In genomic region chr22:46027219-46028068, GRCh38 we compare ENCODE assay signal across 1 cellular context.
TF ChIP-seq lines count a peak whose summit lies in the region.

No MANE protein-coding gene starts in this region.

TF ChIP-seq in HepG2, 621 proteins besides CTCF, POLR2A, EP300 and RAD21 (continued from another document and continues in another):
- TF ChIP-seq TEF (CRISPR knock-in tag; IDR thresholded peaks at IDR 0.05), result no peak
- TF ChIP-seq ZNF580 (CRISPR knock-in tag; IDR thresholded peaks at IDR 0.05; ENCODE audit: borderline replicate concordance, low read depth), result no peak
- TF ChIP-seq ARNT (IDR thresholded peaks at IDR 0.05), result no peak
- no peak for TF ChIP-seq ZNF501 (CRISPR knock-in tag; IDR thresholded peaks at IDR 0.05)
- TF ChIP-seq ZFP36L1 (CRISPR knock-in tag; IDR thresholded peaks at IDR 0.05), result no peak
- TF ChIP-seq MATR3 (CRISPR knock-in tag; IDR thresholded peaks at IDR 0.05), result no peak
- no peak for TF ChIP-seq ZBTB8A (CRISPR knock-in tag; IDR thresholded peaks at IDR 0.05; ENCODE audit: borderline replicate concordance, low read depth)
- TF ChIP-seq SMAD9 (CRISPR knock-in tag; IDR thresholded peaks at IDR 0.05), result no peak
- no peak for TF ChIP-seq ZBTB49 (CRISPR knock-in tag; IDR thresholded peaks at IDR 0.05; ENCODE audit: borderline replicate concordance)
- no peak for TF ChIP-seq ZNF703 (CRISPR knock-in tag; IDR thresholded peaks at IDR 0.05; ENCODE audit: borderline replicate concordance)
- no peak for TF ChIP-seq TSC22D2 (CRISPR knock-in tag; IDR thresholded peaks at IDR 0.05; ENCODE audit: borderline replicate concordance)
- no peak for TF ChIP-seq HBP1 (CRISPR knock-in tag; IDR thresholded peaks at IDR 0.05; ENCODE audit: low read depth)
- no peak for TF ChIP-seq MAF1 (CRISPR knock-in tag; IDR thresholded peaks at IDR 0.05; ENCODE audit: borderline replicate concordance)
- TF ChIP-seq DNMT3B (CRISPR knock-in tag; conservative IDR thresholded peaks at IDR 0.05), result no peak
- TF ChIP-seq CBX1 (IDR thresholded peaks at IDR 0.05; ENCODE audit: low read depth), result no peak
- no peak for TF ChIP-seq RBM39 (IDR thresholded peaks at IDR 0.05; ENCODE audit: low read depth, low read length, poor library complexity, severe bottlenecking)
- no peak for TF ChIP-seq POLR2G (IDR thresholded peaks at IDR 0.05; ENCODE audit: low read depth, low read length)
- TF ChIP-seq DBP (CRISPR knock-in tag; IDR thresholded peaks at IDR 0.05; ENCODE audit: not compliant biosample characterization), result no peak
- no peak for TF ChIP-seq KLF13 (CRISPR knock-in tag; IDR thresholded peaks at IDR 0.05)
- TF ChIP-seq, protein P1, sequence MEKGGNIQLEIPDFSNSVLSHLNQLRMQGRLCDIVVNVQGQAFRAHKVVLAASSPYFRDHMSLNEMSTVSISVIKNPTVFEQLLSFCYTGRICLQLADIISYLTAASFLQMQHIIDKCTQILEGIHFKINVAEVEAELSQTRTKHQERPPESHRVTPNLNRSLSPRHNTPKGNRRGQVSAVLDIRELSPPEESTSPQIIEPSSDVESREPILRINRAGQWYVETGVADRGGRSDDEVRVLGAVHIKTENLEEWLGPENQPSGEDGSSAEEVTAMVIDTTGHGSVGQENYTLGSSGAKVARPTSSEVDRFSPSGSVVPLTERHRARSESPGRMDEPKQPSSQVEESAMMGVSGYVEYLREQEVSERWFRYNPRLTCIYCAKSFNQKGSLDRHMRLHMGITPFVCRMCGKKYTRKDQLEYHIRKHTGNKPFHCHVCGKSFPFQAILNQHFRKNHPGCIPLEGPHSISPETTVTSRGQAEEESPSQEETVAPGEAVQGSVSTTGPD (CRISPR knock-in tag; IDR thresholded peaks at IDR 0.05), result no peak
- no peak for TF ChIP-seq ZNF354B (CRISPR knock-in tag; IDR thresholded peaks at IDR 0.05)
- TF ChIP-seq ZNF672 (CRISPR knock-in tag; IDR thresholded peaks at IDR 0.05), result no peak
- TF ChIP-seq GRHL1 (CRISPR knock-in tag; conservative IDR thresholded peaks at IDR 0.05), result no peak
- TF ChIP-seq, protein P2, sequence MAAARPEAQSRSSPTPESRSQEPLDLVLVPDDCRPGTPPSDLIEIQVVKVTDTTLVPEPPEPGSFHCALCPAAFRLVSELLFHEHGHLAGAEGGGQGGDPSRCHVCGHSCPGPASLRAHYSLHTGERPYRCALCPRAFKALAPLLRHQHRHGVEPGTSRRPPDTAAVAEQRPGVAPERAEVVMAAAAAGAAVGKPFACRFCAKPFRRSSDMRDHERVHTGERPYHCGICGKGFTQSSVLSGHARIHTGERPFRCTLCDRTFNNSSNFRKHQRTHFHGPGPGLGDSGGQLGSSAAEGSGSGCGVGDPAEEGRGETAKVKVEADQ (CRISPR knock-in tag; IDR thresholded peaks at IDR 0.05; ENCODE audit: borderline replicate concordance), result 0 out of 2 replicates have a peak, but pooled peaks have one; percentile 20
- no peak for TF ChIP-seq ZC3H4 (CRISPR knock-in tag; IDR thresholded peaks at IDR 0.05; ENCODE audit: borderline replicate concordance)
- peak; percentile 42; the same call in 1 of the 2 replicates for TF ChIP-seq FOXA3 (CRISPR knock-in tag; IDR thresholded peaks at IDR 0.05)
- TF ChIP-seq SSRP1 (CRISPR knock-in tag; IDR thresholded peaks at IDR 0.05), result no peak
- no peak for TF ChIP-seq NONO (IDR thresholded peaks at IDR 0.05)
- TF ChIP-seq NONO (CRISPR knock-in tag; conservative IDR thresholded peaks at IDR 0.05), result no peak
- TF ChIP-seq ZNF17 (CRISPR knock-in tag; IDR thresholded peaks at IDR 0.05), result no peak
- no peak for TF ChIP-seq CCAR2 (optimal IDR thresholded peaks at IDR 0.05; ENCODE audit: low read depth, low read length)
- TF ChIP-seq ZNF10 (CRISPR knock-in tag; IDR thresholded peaks at IDR 0.05; ENCODE audit: borderline replicate concordance, low read depth), result no peak
- no peak for TF ChIP-seq BRD4 (CRISPR knock-in tag; IDR thresholded peaks at IDR 0.05)
- no peak for TF ChIP-seq RARG (CRISPR knock-in tag; IDR thresholded peaks at IDR 0.05; ENCODE audit: low read depth)
- TF ChIP-seq KDM2A (CRISPR knock-in tag; IDR thresholded peaks at IDR 0.05; ENCODE audit: borderline replicate concordance, low read depth), result peak; percentile 43; the same call in 1 of the 2 replicates
- peak; percentile 64; the same call in 1 of the 2 replicates for TF ChIP-seq HNF4G (IDR thresholded peaks at IDR 0.05; ENCODE audit: borderline replicate concordance, low read depth, low read length)
- TF ChIP-seq HNF4G (CRISPR knock-in tag; IDR thresholded peaks at IDR 0.05; ENCODE audit: borderline replicate concordance, low read depth), result no peak; the same call in 1 of the 2 replicates
- no peak for TF ChIP-seq DZIP1 (CRISPR knock-in tag; IDR thresholded peaks at IDR 0.05)
- no peak for TF ChIP-seq KLF16 (CRISPR knock-in tag; IDR thresholded peaks at IDR 0.05)
- TF ChIP-seq, protein P3, sequence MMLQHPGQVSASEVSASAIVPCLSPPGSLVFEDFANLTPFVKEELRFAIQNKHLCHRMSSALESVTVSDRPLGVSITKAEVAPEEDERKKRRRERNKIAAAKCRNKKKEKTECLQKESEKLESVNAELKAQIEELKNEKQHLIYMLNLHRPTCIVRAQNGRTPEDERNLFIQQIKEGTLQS (CRISPR knock-in tag; IDR thresholded peaks at IDR 0.05), result no peak
- no peak for TF ChIP-seq ZNF562 (CRISPR knock-in tag; IDR thresholded peaks at IDR 0.05; ENCODE audit: borderline replicate concordance)
- no peak for TF ChIP-seq NFYB (CRISPR knock-in tag; IDR thresholded peaks at IDR 0.05)
- no peak for TF ChIP-seq ZNF251 (CRISPR knock-in tag; IDR thresholded peaks at IDR 0.05)
- TF ChIP-seq, protein P4, sequence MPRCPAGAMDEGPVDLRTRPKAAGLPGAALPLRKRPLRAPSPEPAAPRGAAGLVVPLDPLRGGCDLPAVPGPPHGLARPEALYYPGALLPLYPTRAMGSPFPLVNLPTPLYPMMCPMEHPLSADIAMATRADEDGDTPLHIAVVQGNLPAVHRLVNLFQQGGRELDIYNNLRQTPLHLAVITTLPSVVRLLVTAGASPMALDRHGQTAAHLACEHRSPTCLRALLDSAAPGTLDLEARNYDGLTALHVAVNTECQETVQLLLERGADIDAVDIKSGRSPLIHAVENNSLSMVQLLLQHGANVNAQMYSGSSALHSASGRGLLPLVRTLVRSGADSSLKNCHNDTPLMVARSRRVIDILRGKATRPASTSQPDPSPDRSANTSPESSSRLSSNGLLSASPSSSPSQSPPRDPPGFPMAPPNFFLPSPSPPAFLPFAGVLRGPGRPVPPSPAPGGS (CRISPR knock-in tag; IDR thresholded peaks at IDR 0.05), result 0 out of 2 replicates have a peak, but pooled peaks have one; percentile 31
- peak; percentile 85 for TF ChIP-seq ZBTB14 (CRISPR knock-in tag; IDR thresholded peaks at IDR 0.05)
- no peak for TF ChIP-seq NAIF1 (CRISPR knock-in tag; IDR thresholded peaks at IDR 0.05; ENCODE audit: borderline replicate concordance)
- TF ChIP-seq HOXA5 (CRISPR knock-in tag; IDR thresholded peaks at IDR 0.05), result no peak
- TF ChIP-seq TEAD3 (CRISPR knock-in tag; optimal IDR thresholded peaks at IDR 0.05; ENCODE audit: borderline replicate concordance), result no peak
- TF ChIP-seq SAFB2 (CRISPR knock-in tag; IDR thresholded peaks at IDR 0.05; ENCODE audit: borderline replicate concordance, low read depth), result no peak
- TF ChIP-seq ZFYVE20 (CRISPR knock-in tag; IDR thresholded peaks at IDR 0.05; ENCODE audit: borderline replicate concordance, low read depth), result no peak
- TF ChIP-seq KAT8 (CRISPR knock-in tag; IDR thresholded peaks at IDR 0.05), result no peak
- no peak for TF ChIP-seq BHLHE40 (IDR thresholded peaks at IDR 0.05; ENCODE audit: low read length)
- peak; percentile 54; the same call in 1 of the 2 replicates for TF ChIP-seq SAP130 (CRISPR knock-in tag; IDR thresholded peaks at IDR 0.05; ENCODE audit: low read depth)
- peak; percentile 43; the same call in 1 of the 2 replicates for TF ChIP-seq ZNF749 (CRISPR knock-in tag; IDR thresholded peaks at IDR 0.05; ENCODE audit: borderline replicate concordance)
- TF ChIP-seq FIP1L1 (IDR thresholded peaks at IDR 0.05; ENCODE audit: borderline replicate concordance, insufficient read depth, low read depth, low read length), result no peak
- no peak for TF ChIP-seq GTF3A (CRISPR knock-in tag; conservative IDR thresholded peaks at IDR 0.05)
